In genomic region chr2:21034156-21034971, GRCh38 we compare ENCODE assay signal across 29 cellular contexts. TPM values are rescaled to one million over a fixed set of nuclear protein-coding genes. Genes with fewer than 3 reads are reported as not detected.
"Had no signal": no experiment of that assay in that cellular context is flagged by ENCODE, and none has a peak within 500 bp of the region (broad histone marks: within the 10 kb centered on the region; RNA-seq: fewer than 3 reads in every experiment).

No MANE protein-coding gene starts in this region.

- H3K36me3 ChIP-seq: colonic mucosa, esophagus squamous epithelium, gastrocnemius medialis, gastroesophageal sphincter, heart right ventricle had no signal

- ATAC-seq: effector memory CD8-positive, alpha-beta T cell; esophagus mucosa; foreskin keratinocyte; gastrocnemius medialis; gastroesophageal sphincter; heart left ventricle; heart right ventricle had no signal

- H3K4me1 ChIP-seq: colonic mucosa, foreskin keratinocyte had no signal

- H3K27ac Mint-ChIP-seq: dendritic cell treated with granulocyte-macrophage colony-stimulating factor and Interleukin-4, amounts not matched to agents 40 ng/mL and 50 ng/mL, for 4 days; effector memory CD8-positive, alpha-beta T cell had no signal

- H3K4me3 Mint-ChIP-seq: dendritic cell treated with granulocyte-macrophage colony-stimulating factor and Interleukin-4, amounts not matched to agents 40 ng/mL and 50 ng/mL, for 4 days; effector memory CD8-positive, alpha-beta T cell had no signal

- FAIRE-seq: colon, endometrium, endothelial cell of umbilical vein, frontal cortex had no signal

- H3K27ac ChIP-seq: colonic mucosa, dorsolateral prefrontal cortex, epithelial cell of prostate, esophagus muscularis mucosa, esophagus squamous epithelium, foreskin keratinocyte, gastrocnemius medialis, gastroesophageal sphincter, heart left ventricle, heart right ventricle had no signal

- H3K27me3 Mint-ChIP-seq: dendritic cell treated with granulocyte-macrophage colony-stimulating factor and Interleukin-4, amounts not matched to agents 40 ng/mL and 50 ng/mL, for 4 days had no signal

- H3K27me3 ChIP-seq: colonic mucosa, esophagus muscularis mucosa, esophagus squamous epithelium, foreskin keratinocyte, gastrocnemius medialis, gastroesophageal sphincter, heart left ventricle, heart right ventricle had no signal

- DNase-seq: colonic mucosa; cortex of kidney; dermis blood vessel endothelial cell; dorsolateral prefrontal cortex; effector CD4-positive, alpha-beta T cell; effector CD8-positive, alpha-beta T cell; effector memory CD4-positive, alpha-beta T cell; effector memory CD8-positive, alpha-beta T cell; erythroblast; esophagus squamous epithelium; foreskin fibroblast; foreskin keratinocyte; foreskin melanocyte; gastrocnemius medialis; glutamatergic neuron; head of caudate nucleus; heart left ventricle; heart right ventricle had no signal

- H3K4me3 ChIP-seq: colonic mucosa, dorsolateral prefrontal cortex, esophagus muscularis mucosa, esophagus squamous epithelium, gastrocnemius medialis, gastroesophageal sphincter, heart left ventricle, heart right ventricle had no signal

- H3K9me3 Mint-ChIP-seq: dendritic cell treated with granulocyte-macrophage colony-stimulating factor and Interleukin-4, amounts not matched to agents 40 ng/mL and 50 ng/mL, for 4 days; effector memory CD8-positive, alpha-beta T cell had no signal

- H3K9me3 ChIP-seq: colonic mucosa, esophagus muscularis mucosa, esophagus squamous epithelium, gastrocnemius medialis, gastroesophageal sphincter, heart left ventricle, heart right ventricle had no signal

RNA-seq across cellular contexts. Expression of gene APOB, which starts 9.5 kb away (rescaled TPM):
- total RNA-seq: epithelial cell of proximal tubule, foreskin keratinocyte had no signal
- polyA plus RNA-seq: fibroblast of lung, foreskin keratinocyte had no signal
